In the genomic region with DNA sequence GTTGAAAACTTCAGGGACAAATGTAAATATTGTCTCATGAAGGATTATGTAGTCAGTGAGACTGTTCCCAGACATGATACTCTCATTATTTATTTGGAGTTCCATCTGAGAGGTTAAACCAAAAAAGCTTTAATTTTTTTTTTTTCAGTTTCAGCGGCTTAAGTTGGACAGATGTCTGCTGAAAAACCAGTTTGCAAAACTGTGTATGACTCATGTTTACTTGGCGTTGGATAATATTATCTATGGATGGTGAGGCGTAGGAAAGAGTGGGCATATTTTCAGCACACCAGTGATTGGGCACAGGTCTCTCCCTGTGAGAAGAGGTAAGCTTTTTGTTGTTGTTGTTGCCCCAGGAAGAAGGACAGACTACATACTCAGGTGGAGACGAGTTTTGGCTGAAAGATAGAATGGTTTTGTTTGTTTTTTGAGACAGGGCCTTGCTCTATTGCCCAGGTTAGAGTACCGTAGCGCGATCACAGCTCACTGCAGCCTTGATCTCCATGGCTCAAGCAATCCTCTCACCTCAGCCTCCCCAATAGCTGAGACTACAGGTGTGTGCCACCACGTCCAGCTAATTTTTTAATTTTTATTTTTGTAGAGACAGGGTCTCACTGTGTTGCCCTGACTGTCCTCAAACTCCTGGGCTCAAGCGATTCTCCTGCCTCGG, we compare ENCODE assay signal across 11 cellular contexts. TPM values are rescaled to one million over a fixed set of nuclear protein-coding genes. Genes with fewer than 3 reads are reported as not detected.
DNase-seq lines count a peak whose midpoint lies in the region; ATAC-seq, FAIRE-seq and TF ChIP-seq lines count a peak whose summit lies in the region.
"Had no signal": no experiment of that assay in that cellular context is flagged by ENCODE, and none has a peak within 500 bp of the region (broad histone marks: within the 10 kb centered on the region; RNA-seq: fewer than 3 reads in every experiment).

No MANE protein-coding gene starts in this region.

- ATAC-seq in memory B cell (ENCODE audit: low read depth) (no peak), GM19463 (IDR thresholded peaks at IDR 0.05; ENCODE audit: unreplicated experiment) (no peak)
- ATAC-seq in activated CD4-positive, alpha-beta T cell treated with anti-CD3 and anti-CD28 coated beads for 36 hours, result no peak

- H3K4me1 Mint-ChIP-seq in memory B cell, result peaks cover 3% of the 10 kb centered on the region
- peaks cover 1% of the 10 kb centered on the region for H3K4me1 Mint-ChIP-seq in activated CD4-positive, alpha-beta T cell treated with anti-CD3 and anti-CD28 coated beads for 36 hours

- DNase-seq in NCI-H1694 (lab: John Stamatoyannopoulos, UW) (peak; percentile 45), bronchial epithelial cell (ENCODE audit: low read depth) (peak; percentile 92), memory B cell (ENCODE audit: low spot score in 2 of 2) (no peak), NCI-H1417 treated with DMSO at 0.1 percent for 48 hours (lab: John Stamatoyannopoulos, UW) (no peak)
- DNase-seq in activated CD4-positive, alpha-beta T cell treated with anti-CD3 and anti-CD28 coated beads for 1 hour, result no peak
- no peak for DNase-seq in activated CD4-positive, alpha-beta T cell treated with anti-CD3 and anti-CD28 coated beads for 36 hours
- DNase-seq: brain microvascular endothelial cell, NCI-H774 had no signal

- TF ChIP-seq CTCF in C4-2B (conservative IDR thresholded peaks at IDR 0.05) (no peak), bronchial epithelial cell (IDR thresholded peaks at IDR 0.05; ENCODE audit: insufficient read depth, low read length, severe bottlenecking) (no peak)

- intact Hi-C loops in activated CD4-positive, alpha-beta T cell treated with anti-CD3 and anti-CD28 coated beads for 36 hours (cut with DNase I, micrococcal nuclease), result no loop called here

- no peaks in the 10 kb centered on the region for H3K9me3 Mint-ChIP-seq in memory B cell
- H3K9me3 Mint-ChIP-seq in activated CD4-positive, alpha-beta T cell treated with anti-CD3 and anti-CD28 coated beads for 36 hours (ENCODE audit: low read depth), result no peaks in the 10 kb centered on the region

- H3K4me3 ChIP-seq in bronchial epithelial cell (ENCODE audit: low read depth, low read length), result no peak overlapping the region
- H3K4me3 ChIP-seq: HAP-1 had no signal

- peak overlapping the region; percentile 0 for H3K27ac Mint-ChIP-seq in memory B cell
- H3K27ac Mint-ChIP-seq in activated CD4-positive, alpha-beta T cell treated with anti-CD3 and anti-CD28 coated beads for 36 hours, result no peak overlapping the region

- H3K27me3 Mint-ChIP-seq in memory B cell, result no peaks in the 10 kb centered on the region
- no peaks in the 10 kb centered on the region for H3K27me3 Mint-ChIP-seq in activated CD4-positive, alpha-beta T cell treated with anti-CD3 and anti-CD28 coated beads for 36 hours

- no peaks in the 10 kb centered on the region for H3K36me3 ChIP-seq in bronchial epithelial cell (ENCODE audit: control insufficient read depth, insufficient read depth, low read length)
- H3K36me3 ChIP-seq: brain microvascular endothelial cell, HAP-1 had no signal

- no peak for FAIRE-seq in bronchial epithelial cell (lab: Jason Lieb, UNC)

- H3K27me3 ChIP-seq in bronchial epithelial cell (ENCODE audit: control insufficient read depth, insufficient read depth, low read length), result no peaks in the 10 kb centered on the region
- H3K27me3 ChIP-seq: brain microvascular endothelial cell had no signal

- H3K36me3 Mint-ChIP-seq in memory B cell, result no peaks in the 10 kb centered on the region
- H3K36me3 Mint-ChIP-seq in activated CD4-positive, alpha-beta T cell treated with anti-CD3 and anti-CD28 coated beads for 36 hours (ENCODE audit: low read depth), result peaks cover 1% of the 10 kb centered on the region

- H3K27ac ChIP-seq in C4-2B, result peak overlapping the region; percentile 22; the same call in 1 of the 2 replicates
- H3K27ac ChIP-seq: brain microvascular endothelial cell had no signal

- CTCF ChIA-PET in activated CD4-positive, alpha-beta T cell treated with anti-CD3 and anti-CD28 coated beads for 36 hours (lab: Charles Lee), result no interaction called here

- POLR2A ChIA-PET in activated CD4-positive, alpha-beta T cell treated with anti-CD3 and anti-CD28 coated beads for 36 hours (lab: Charles Lee), result interaction anchor here (0.5 kb wide), 1 partner anchor 127 kb away, joined by 3 read pairs; no protein-coding TSS in a partner anchor

- no peak overlapping the region for H3K4me3 Mint-ChIP-seq in memory B cell
- no peak overlapping the region for H3K4me3 Mint-ChIP-seq in activated CD4-positive, alpha-beta T cell treated with anti-CD3 and anti-CD28 coated beads for 36 hours

RNA-seq across cellular contexts. Expression of gene ANXA2, which starts 16.4 kb away (rescaled TPM):
- total RNA-seq in bronchial epithelial cell, result 4,627 and 5,325 TPM in 2 replicates
- 10 to 100 TPM; 65.9 to 80.2 TPM for total RNA-seq in activated CD4-positive, alpha-beta T cell treated with anti-CD3 and anti-CD28 coated beads for 36 hours

Comparison
In these comparisons a context has a peak if more than half of its experiments do, and no peak if none do; other contexts are left out.
1. DNase-seq: peak in NCI-H1694 (single experiment) and bronchial epithelial cell (single experiment); none in memory B cell (0 of 2), NCI-H1417 treated with DMSO at 0.1 percent for 48 hours (single experiment), activated CD4-positive, alpha-beta T cell treated with anti-CD3 and anti-CD28 coated beads for 1 hour (single experiment) and activated CD4-positive, alpha-beta T cell treated with anti-CD3 and anti-CD28 coated beads for 36 hours (single experiment).
2. RNA of gene ANXA2, which starts 16.4 kb away (total RNA-seq): 4,627 to 5,325 TPM in bronchial epithelial cell; 65.9 to 80.2 TPM in activated CD4-positive, alpha-beta T cell treated with anti-CD3 and anti-CD28 coated beads for 36 hours; every median in the first group is over 10 times any median in the second.